In the genomic region with DNA sequence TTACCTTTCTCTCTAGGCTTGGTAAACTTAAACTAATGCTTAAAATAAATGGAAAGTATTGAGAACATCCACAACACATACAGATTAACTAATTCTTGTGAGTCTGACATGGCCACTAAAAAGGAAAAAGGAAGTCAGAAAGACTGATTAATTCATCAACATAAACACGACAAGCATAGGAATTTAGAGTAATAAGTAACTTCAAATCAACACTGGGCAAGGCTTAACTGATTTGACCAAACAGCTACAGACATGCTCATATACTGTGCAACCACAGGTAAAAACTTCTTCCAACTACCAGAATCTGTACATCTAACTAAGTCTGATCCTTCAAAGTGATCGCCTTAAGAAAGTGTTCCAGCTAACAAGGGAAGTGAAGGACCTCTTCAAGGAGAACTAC, we compare ENCODE assay signal across 1 cellular context.
TF ChIP-seq lines count a peak whose summit lies in the region.

No MANE protein-coding gene starts in this region.

TF ChIP-seq in K562, 482 proteins besides CTCF, POLR2A, EP300 and RAD21 (continued from another document):
- TF ChIP-seq SP1 (CRISPR knock-in tag; IDR thresholded peaks at IDR 0.05) = no peak
- no peak for TF ChIP-seq HMG20A (CRISPR knock-in tag; conservative IDR thresholded peaks at IDR 0.05)
- no peak for TF ChIP-seq NFIC (IDR thresholded peaks at IDR 0.05)
- TF ChIP-seq CBX1 (IDR thresholded peaks at IDR 0.05; ENCODE audit: low read depth) = no peak
- TF ChIP-seq, protein P1, sequence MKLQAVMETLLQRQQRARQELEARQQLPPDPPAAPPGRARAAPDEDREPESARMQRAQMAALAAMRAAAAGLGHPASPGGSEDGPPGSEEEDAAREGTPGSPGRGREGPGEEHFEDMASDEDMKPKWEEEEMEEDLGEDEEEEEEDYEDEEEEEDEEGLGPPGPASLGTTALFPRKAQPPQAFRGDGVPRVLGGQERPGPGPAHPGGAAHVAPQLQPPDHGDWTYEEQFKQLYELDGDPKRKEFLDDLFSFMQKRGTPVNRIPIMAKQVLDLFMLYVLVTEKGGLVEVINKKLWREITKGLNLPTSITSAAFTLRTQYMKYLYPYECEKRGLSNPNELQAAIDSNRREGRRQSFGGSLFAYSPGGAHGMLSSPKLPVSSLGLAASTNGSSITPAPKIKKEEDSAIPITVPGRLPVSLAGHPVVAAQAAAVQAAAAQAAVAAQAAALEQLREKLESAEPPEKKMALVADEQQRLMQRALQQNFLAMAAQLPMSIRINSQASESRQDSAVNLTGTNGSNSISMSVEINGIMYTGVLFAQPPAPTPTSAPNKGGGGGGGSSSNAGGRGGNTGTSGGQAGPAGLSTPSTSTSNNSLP (IDR thresholded peaks at IDR 0.05; ENCODE audit: borderline replicate concordance, low read depth, low read length) = no peak
- no peak for TF ChIP-seq ZNF140 (CRISPR knock-in tag; IDR thresholded peaks at IDR 0.05)
- TF ChIP-seq, protein P2, sequence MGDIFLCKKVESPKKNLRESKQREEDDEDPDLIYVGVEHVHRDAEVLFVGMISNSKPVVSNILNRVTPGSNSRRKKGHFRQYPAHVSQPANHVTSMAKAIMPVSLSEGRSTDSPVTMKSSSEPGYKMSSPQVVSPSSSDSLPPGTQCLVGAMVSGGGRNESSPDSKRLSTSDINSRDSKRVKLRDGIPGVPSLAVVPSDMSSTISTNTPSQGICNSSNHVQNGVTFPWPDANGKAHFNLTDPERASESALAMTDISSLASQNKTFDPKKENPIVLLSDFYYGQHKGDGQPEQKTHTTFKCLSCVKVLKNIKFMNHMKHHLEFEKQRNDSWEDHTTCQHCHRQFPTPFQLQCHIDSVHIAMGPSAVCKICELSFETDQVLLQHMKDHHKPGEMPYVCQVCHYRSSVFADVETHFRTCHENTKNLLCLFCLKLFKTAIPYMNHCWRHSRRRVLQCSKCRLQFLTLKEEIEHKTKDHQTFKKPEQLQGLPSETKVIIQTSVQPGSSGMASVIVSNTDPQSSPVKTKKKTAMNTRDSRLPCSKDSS (IDR thresholded peaks at IDR 0.05; ENCODE audit: low read depth, partially characterized antibody) = no peak
